In the genomic region with DNA sequence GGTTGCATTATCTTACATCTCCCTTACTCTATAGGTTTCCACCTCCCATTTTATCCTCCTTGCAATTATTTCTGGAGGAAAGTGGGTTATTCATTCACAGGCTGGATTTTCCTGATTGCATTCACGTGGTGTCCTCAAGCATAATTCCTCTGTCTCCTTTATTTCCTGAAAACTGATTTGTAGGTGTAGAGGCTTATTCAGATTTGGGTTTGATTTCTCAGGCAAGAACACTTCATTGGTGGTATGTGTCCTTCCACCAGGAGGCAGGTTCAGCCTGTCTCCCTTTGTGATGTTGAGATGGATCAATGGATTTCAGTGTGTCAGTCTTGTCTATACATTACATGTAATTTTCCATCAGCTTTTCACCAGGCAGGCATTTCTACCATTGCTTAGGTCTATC, we compare ENCODE assay signal across 25 cellular contexts. TPM values are rescaled to one million over a fixed set of nuclear protein-coding genes. Genes with fewer than 3 reads are reported as not detected.
DNase-seq lines count a peak whose midpoint lies in the region; ATAC-seq, FAIRE-seq and TF ChIP-seq lines count a peak whose summit lies in the region.
"Had no signal": no experiment of that assay in that cellular context is flagged by ENCODE, and none has a peak within 500 bp of the region (broad histone marks: within the 10 kb centered on the region; RNA-seq: fewer than 3 reads in every experiment).

No MANE protein-coding gene starts in this region.

- H4K5ac ChIP-seq in H9 (ENCODE audit: insufficient read length, low read depth, low read length), result no peak overlapping the region

- no peak overlapping the region for H3K4me3 Mint-ChIP-seq in H9
- H3K4me3 Mint-ChIP-seq: CD4-positive, CD25-positive, alpha-beta regulatory T cell; natural killer cell treated with Interleukin-12 subunit alpha and Interleukin-12 subunit beta and Interleukin-15 and Interleukin-18, amount 100 ng/mL, for 72 hours had no signal

- H3K4me1 Mint-ChIP-seq in H9, result peaks cover 4% of the 10 kb centered on the region in 2 experiments

- no peak overlapping the region for H2BK5ac ChIP-seq in H9 (ENCODE audit: insufficient read length, low read length)

- no peak overlapping the region for H3K27ac Mint-ChIP-seq in H9
- H3K27ac Mint-ChIP-seq: CD4-positive, CD25-positive, alpha-beta regulatory T cell; natural killer cell treated with Interleukin-12 subunit alpha and Interleukin-12 subunit beta and Interleukin-15 and Interleukin-18, amount 100 ng/mL, for 72 hours had no signal

- H3K36me3 ChIP-seq in A673 (ENCODE audit: insufficient read depth, low read length, poor library complexity, severe bottlenecking) (peaks cover 5% of the 10 kb centered on the region), GM12878 (ENCODE audit: control insufficient read depth in 2 of 2, insufficient read depth in 2 of 2, low read length in 1 of 2) (peaks cover 0 to 1% of the 10 kb centered on the region in 2 experiments; a peak in 2 of 4 replicates)
- H3K36me3 ChIP-seq: uterus had no signal

- no peaks in the 10 kb centered on the region for H3K9me3 ChIP-seq in A673 (ENCODE audit: low read depth, low read length, poor library complexity, severe bottlenecking)
- no peaks in the 10 kb centered on the region for H3K9me3 ChIP-seq in H9 (ENCODE audit: control insufficient read depth, low read depth, low read length)
- no peaks in the 10 kb centered on the region for H3K9me3 ChIP-seq in GM12878 (replicated peaks; ENCODE audit: control insufficient read depth, insufficient read depth, low read length)
- H3K9me3 ChIP-seq: psoas muscle, uterus had no signal

- no peak overlapping the region for H3K23ac ChIP-seq in H9 (ENCODE audit: insufficient read length, low read depth, low read length)

- no peaks in the 10 kb centered on the region for H3K23me2 ChIP-seq in H9 (ENCODE audit: insufficient read length, low read depth, low read length, poor library complexity, severe bottlenecking)

- no peak for TF ChIP-seq POLR2A in GM12878 (IDR thresholded peaks at IDR 0.05; ENCODE audit: low read depth, low read length)

- SMC1A ChIA-PET in GM12878 (lab: Charles Lee; ENCODE audit: uncharacterized antibody, unreplicated experiment), result interaction anchor here (1.3 kb wide), 1 partner anchor 9 kb away, joined by 3 read pairs; no protein-coding TSS in a partner anchor

- H3K4me1 ChIP-seq in A673 (ENCODE audit: insufficient read depth, low read length, poor library complexity, severe bottlenecking) (no peaks in the 10 kb centered on the region), H9 (ENCODE audit: insufficient read depth, low read length) (no peaks in the 10 kb centered on the region), GM12878 (ENCODE audit: control insufficient read depth, insufficient read depth, low read length) (no peaks in the 10 kb centered on the region)
- H3K4me1 ChIP-seq: psoas muscle, uterus had no signal

- in situ Hi-C loops in GM12878 (cut with MboI), result no loop called here

- H3K79me1 ChIP-seq in H9 (ENCODE audit: insufficient read depth, low read depth, low read length, poor library complexity, severe bottlenecking), result no peaks in the 10 kb centered on the region

- H3K9ac ChIP-seq in H9 (ENCODE audit: extremely low read depth, insufficient read length, low read length) (no peak overlapping the region), GM12878 (ENCODE audit: control insufficient read depth, insufficient read depth, low read length) (no peak overlapping the region)

- no peak overlapping the region for H3T11ph ChIP-seq in H9 (ENCODE audit: low read length)

- intact Hi-C loops in A673 (cut with micrococcal nuclease; ENCODE audit: unreplicated experiment) (no loop called here), GM12878 (cut with micrococcal nuclease; ENCODE audit: unreplicated experiment) (no loop called here)

- H3K4me3 ChIP-seq in A673 (ENCODE audit: low read depth, low read length, poor library complexity, severe bottlenecking), result no peak overlapping the region
- H3K4me3 ChIP-seq in GM12878, result no peak overlapping the region
- H3K4me3 ChIP-seq: psoas muscle, uterus had no signal

- H4K20me1 ChIP-seq in H9 (ENCODE audit: control insufficient read depth, insufficient read depth, insufficient read length) (no peaks in the 10 kb centered on the region), GM12878 (ENCODE audit: control insufficient read depth, insufficient read depth) (no peaks in the 10 kb centered on the region)

- TF ChIP-seq EP300 in GM12878 (IDR thresholded peaks at IDR 0.05; ENCODE audit: borderline replicate concordance in 1 of 2, control insufficient read depth in 1 of 2, low read depth in 2 of 2, low read length in 2 of 2), result no peak

- H3K27me3 ChIP-seq in A673 (replicated peaks; ENCODE audit: insufficient read depth, low read depth, low read length, poor library complexity) (no peaks in the 10 kb centered on the region), H9 (ENCODE audit: insufficient read depth, low read length) (no peaks in the 10 kb centered on the region), GM12878 (replicated peaks in 1 of 2; ENCODE audit: control insufficient read depth in 2 of 2, insufficient read depth in 2 of 2, low read length in 1 of 2) (no peaks in the 10 kb centered on the region)
- H3K27me3 ChIP-seq: uterus had no signal

- no peak for FAIRE-seq in GM12878 (lab: Jason Lieb, UNC)

- H3K27ac ChIP-seq in A673 (ENCODE audit: low read depth, low read length, poor library complexity, severe bottlenecking) (no peak overlapping the region), H9 (ENCODE audit: insufficient read length, low read depth, low read length) (no peak overlapping the region), GM12878 (ENCODE audit: control insufficient read depth, insufficient read depth) (no peak overlapping the region)
- H3K27ac ChIP-seq: psoas muscle, uterus had no signal

- CTCF ChIA-PET in A673 (lab: Charles Lee) (no interaction called here), GM12878 (lab: Yijun Ruan, JAX) (interaction anchor here (1.0 to 1.3 kb wide), 3 partner anchors 11 to 186 kb away, joined by 3 to 6 read pairs (median 4); partner anchors contain the start of gene DNPH1)

- TF ChIP-seq RAD21 in GM12878 (IDR thresholded peaks at IDR 0.05; ENCODE audit: insufficient read depth, low read depth, low read length), result peak; percentile 21

- no peak overlapping the region for H2AK5ac ChIP-seq in H9 (ENCODE audit: insufficient read length, low read length)

- no peak overlapping the region for H2BK15ac ChIP-seq in H9 (ENCODE audit: low read depth, low read length)

- H3K9me3 Mint-ChIP-seq in H9, result no peaks in the 10 kb centered on the region
- H3K9me3 Mint-ChIP-seq: CD4-positive, CD25-positive, alpha-beta regulatory T cell; natural killer cell treated with Interleukin-12 subunit alpha and Interleukin-12 subunit beta and Interleukin-15 and Interleukin-18, amount 100 ng/mL, for 72 hours had no signal

- BruUV-seq in A673 (replicated peaks; lab: Mats Ljungman, UMichigan), result no TSS peak
- no TSS peak for BruUV-seq in GM12878 (replicated peaks; lab: Mats Ljungman, UMichigan)

- no peak overlapping the region for H3K14ac ChIP-seq in H9 (ENCODE audit: insufficient read depth, low read length)

- H2BK120ac ChIP-seq in H9 (ENCODE audit: low read depth, low read length, poor library complexity, severe bottlenecking), result no peak overlapping the region

- no peak overlapping the region for H3K4me2 ChIP-seq in H9 (ENCODE audit: insufficient read depth, insufficient read length, low read length)
- H3K4me2 ChIP-seq in GM12878 (ENCODE audit: control insufficient read depth, insufficient read depth), result no peak overlapping the region

- H2AFZ ChIP-seq in H9 (ENCODE audit: low read length), result no peak overlapping the region
- H2AFZ ChIP-seq in GM12878 (ENCODE audit: control insufficient read depth, low read depth, low read length), result no peak overlapping the region

- H3K79me2 ChIP-seq in H9 (ENCODE audit: insufficient read depth, low read length) (no peaks in the 10 kb centered on the region), GM12878 (ENCODE audit: control insufficient read depth, insufficient read depth, low read length) (no peaks in the 10 kb centered on the region)

- H3K36me3 Mint-ChIP-seq in H9 (ENCODE audit: insufficient read depth in 1 of 3, low read depth in 3 of 3), result peaks cover 0 to 2% (median 0%) of the 10 kb centered on the region in 3 experiments; a peak in 1 of 7 replicates

- no peak overlapping the region for H2BK12ac ChIP-seq in H9 (ENCODE audit: insufficient read length, low read depth, low read length)

- TF ChIP-seq CTCF in A673 (conservative IDR thresholded peaks at IDR 0.05; ENCODE audit: low read depth, low read length), result 0 out of 2 replicates have a peak, but pooled peaks have one; percentile 15
- peak; percentile 46; the same call in 2 of the 3 replicates for TF ChIP-seq CTCF in H9 (conservative IDR thresholded peaks at IDR 0.05)
- TF ChIP-seq CTCF in GM12878 (IDR thresholded peaks at IDR 0.05 in 2 of 3, conservative IDR thresholded peaks at IDR 0.05 in 1 of 3; ENCODE audit: control insufficient read depth in 2 of 3, extremely low read depth in 1 of 3, insufficient read depth in 1 of 3, low read depth in 3 of 3, low read length in 3 of 3), result peak in 1 of 3 experiments; percentile 11; a peak in 3 of 6 replicates

- no peak for ATAC-seq in GM12878
- ATAC-seq: natural killer cell treated with Interleukin-12 subunit alpha and Interleukin-12 subunit beta and Interleukin-15 and Interleukin-18, amount 100 ng/mL, for 72 hours; psoas muscle had no signal

- no peak overlapping the region for H3K56ac ChIP-seq in H9 (ENCODE audit: insufficient read length, low read depth, low read length)

- no peak overlapping the region for H2BK20ac ChIP-seq in H9 (ENCODE audit: low read depth, low read length, poor library complexity, severe bottlenecking)

- POLR2A ChIA-PET in A673 (lab: Charles Lee; ENCODE audit: low non-redundant PET) (no interaction called here), GM12878 (lab: Charles Lee) (interaction anchor here (0.5 to 1.4 kb wide), 2 partner anchors 12 to 230 kb away, joined by 3 to 4 read pairs; no protein-coding TSS in a partner anchor)

- peaks cover 2% of the 10 kb centered on the region for H3K27me3 Mint-ChIP-seq in H9 (ENCODE audit: low read depth)
- H3K27me3 Mint-ChIP-seq: CD4-positive, CD25-positive, alpha-beta regulatory T cell; natural killer cell treated with Interleukin-12 subunit alpha and Interleukin-12 subunit beta and Interleukin-15 and Interleukin-18, amount 100 ng/mL, for 72 hours had no signal

- DNase-seq in A673 (ENCODE audit: low spot score) (no peak), H9 (no peak), GM12878 (ENCODE audit: low read depth, low spot score) (no peak), kidney glomerular epithelial cell (lab: John Stamatoyannopoulos, UW) (peak; percentile 1), 8988T (no peak), A172 (ENCODE audit: low spot score) (no peak), DMS53 treated with DMSO at 0.1 percent for 48 hours (lab: John Stamatoyannopoulos, UW; ENCODE audit: unreplicated experiment) (no peak), NCI-H2227 (lab: John Stamatoyannopoulos, UW; ENCODE audit: unreplicated experiment) (no peak)
- DNase-seq: activated CD4-positive, alpha-beta T cell treated with anti-CD3 and anti-CD28 coated beads, Interleukin-2, amount 50 U/mL, for 4 hours; activated naive CD4-positive, alpha-beta T cell; activated T-cell treated with anti-CD3 and anti-CD28 coated beads for 4 hours; hypothalamus; islet precursor cell; NCI-H1092; NCI-H2081; NCI-H510A treated with DMSO at 0.1 percent for 48 hours; psoas muscle; SHP77 treated with DMSO at 0.1 percent for 48 hours; stimulated activated CD8-positive, alpha-beta memory T cell treated with anti-CD3 and anti-CD28 coated beads, Interleukin-4, amount 100 ng/mL, for 48 hours; T-helper 1 cell; uterus had no signal

- WGBS in H9 (ENCODE audit: extremely low coverage, insufficient read length, low lambda C conversion rate), result no CpG with 5 or more reads among the region's 1 CpG
- 100% methylated on average over 1 of the region's 1 CpG for WGBS in GM12878 (ENCODE audit: insufficient coverage, insufficient replicate concordance, low lambda C conversion rate, missing lambda C conversion rate)

- no peak overlapping the region for H4K8ac ChIP-seq in H9 (replicated peaks; ENCODE audit: insufficient read length, low read depth, low read length)

- H4K91ac ChIP-seq in H9 (ENCODE audit: insufficient read length, low read depth, low read length), result no peak overlapping the region

- H3K4ac ChIP-seq in H9 (ENCODE audit: low read depth, low read length), result no peak overlapping the region

- H3K18ac ChIP-seq in H9 (ENCODE audit: insufficient read length, low read depth, low read length), result no peak overlapping the region

- RAD21 ChIA-PET in GM12878 (lab: Charles Lee; ENCODE audit: unreplicated experiment), result no interaction called here

RNA-seq across cellular contexts. Expression of gene DNPH1, which starts 17.3 kb away (rescaled TPM):
- 55.1 and 69.4 TPM in 2 replicates for total RNA-seq in A673 (2021)
- total RNA-seq in H9 (2021), result 47.0 and 56.2 TPM in 2 replicates
- 20.6 and 20.9 TPM in 2 replicates for total RNA-seq in GM12878 (2013; cell fraction: nucleolus; rRNA removed)
- total RNA-seq in GM12878 (2014; rRNA removed), result 125 and 131 TPM in 2 replicates
- total RNA-seq in GM12878 (2014; rRNA removed; fragmentation: Illumina TruSeq; extraction: Trizol), result 29.0 and 35.0 TPM in 2 replicates
- total RNA-seq in GM12878 (2021), result 73.2 and 76.6 TPM in 2 replicates
- polyA plus RNA-seq in GM12878 (2011; ENCODE audit: low read depth), result 28.4 TPM
- 42.9 and 62.2 TPM in 2 replicates for polyA plus RNA-seq in GM12878 (2011; rRNA removed)
- 109 and 151 TPM in 2 replicates for polyA plus RNA-seq in GM12878 (2011; cell fraction: cytosol; rRNA removed)
- polyA plus RNA-seq in GM12878 (2011; cell fraction: nucleus; rRNA removed), result 56.1 and 56.3 TPM in 2 replicates
- polyA plus RNA-seq in GM12878 (2012), result 68.3 and 81.0 TPM in 2 replicates
- polyA plus RNA-seq in GM12878 (2014; fragmentation: Illumina TruSeq; extraction: Trizol), result 6.1 and 16.9 TPM in 2 replicates
- polyA plus RNA-seq in GM12878 (2014; fragmentation: Nextera tagmentation; extraction: Ambion mirVana), result 10 to 100 TPM in 1 of 2 experiments, 1 to 10 TPM in 1; 7.0 to 16.5 TPM
- 136 and 169 TPM in 2 replicates for polyA plus RNA-seq in GM12878 (2014; rRNA removed)
- 100 to 1,000 TPM; 105 to 117 TPM for polyA plus RNA-seq in GM12878 (2016; fragmentation: Nextera tagmentation; extraction: Ambion mirVana)
- polyA minus RNA-seq in GM12878 (2011; rRNA and poly(A)+ RNA removed), result 14.1 and 18.6 TPM in 2 replicates
- 7.9 and 15.9 TPM in 2 replicates for polyA minus RNA-seq in GM12878 (2011; cell fraction: cytosol; rRNA and poly(A)+ RNA removed)
- 10.0 and 12.2 TPM in 2 replicates for polyA minus RNA-seq in GM12878 (2011; cell fraction: nucleus; rRNA and poly(A)+ RNA removed)
- 120 and 173 TPM in 2 replicates for total RNA-seq in A172 (2014; rRNA removed; shearing (Covaris generic))

RNA-seq across cellular contexts. Expression of gene CUL9, which starts 30.0 kb away (rescaled TPM):
- total RNA-seq in A673 (2021), result 38.7 and 50.7 TPM in 2 replicates
- 15.2 and 15.5 TPM in 2 replicates for total RNA-seq in H9 (2021)
- 104 and 120 TPM in 2 replicates for total RNA-seq in GM12878 (2013; cell fraction: nucleolus; rRNA removed)
- total RNA-seq in GM12878 (2014; rRNA removed), result 22.1 and 27.2 TPM in 2 replicates
- 14.2 and 16.4 TPM in 2 replicates for total RNA-seq in GM12878 (2014; rRNA removed; fragmentation: Illumina TruSeq; extraction: Trizol)
- 36.0 and 42.7 TPM in 2 replicates for total RNA-seq in GM12878 (2021)
- 11.5 TPM for polyA plus RNA-seq in GM12878 (2011; ENCODE audit: low read depth)
- 11.0 and 16.2 TPM in 2 replicates for polyA plus RNA-seq in GM12878 (2011; rRNA removed)
- polyA plus RNA-seq in GM12878 (2011; cell fraction: cytosol; rRNA removed), result 16.0 and 18.4 TPM in 2 replicates
- polyA plus RNA-seq in GM12878 (2011; cell fraction: nucleus; rRNA removed), result 180 and 223 TPM in 2 replicates
- polyA plus RNA-seq in GM12878 (2012), result 30.6 and 31.6 TPM in 2 replicates
- polyA plus RNA-seq in GM12878 (2014; fragmentation: Illumina TruSeq; extraction: Trizol), result 12.7 and 16.5 TPM in 2 replicates
- polyA plus RNA-seq in GM12878 (2014; fragmentation: Nextera tagmentation; extraction: Ambion mirVana), result 1 to 10 TPM; 1.2 to 3.9 TPM
- 46.7 and 48.3 TPM in 2 replicates for polyA plus RNA-seq in GM12878 (2014; rRNA removed)
- 10 to 100 TPM; 17.8 to 19.7 TPM for polyA plus RNA-seq in GM12878 (2016; fragmentation: Nextera tagmentation; extraction: Ambion mirVana)
- 14.6 and 23.4 TPM in 2 replicates for polyA minus RNA-seq in GM12878 (2011; rRNA and poly(A)+ RNA removed)
- polyA minus RNA-seq in GM12878 (2011; cell fraction: cytosol; rRNA and poly(A)+ RNA removed), result 4.3 and 8.4 TPM in 2 replicates
- polyA minus RNA-seq in GM12878 (2011; cell fraction: nucleus; rRNA and poly(A)+ RNA removed), result 25.9 and 55.6 TPM in 2 replicates
- 17.5 and 19.6 TPM in 2 replicates for total RNA-seq in A172 (2014; rRNA removed; shearing (Covaris generic))

RNA-seq across cellular contexts. Expression of gene TTBK1, which starts 31.3 kb away (rescaled TPM):
- total RNA-seq in A673 (2021) (not detected in 2 replicates), H9 (2021) (1.3 and 1.6 TPM in 2 replicates), GM12878 (2014; rRNA removed) (under 0.01 TPM in 1 of 2 replicates, not detected in the other), GM12878 (2014; rRNA removed; fragmentation: Illumina TruSeq; extraction: Trizol) (not detected in 2 replicates), GM12878 (2021) (not detected in 2 replicates)
- 0.71 and 0.78 TPM in 2 replicates for total RNA-seq in GM12878 (2013; cell fraction: nucleolus; rRNA removed)
- not detected for polyA plus RNA-seq in GM12878 (2011; ENCODE audit: low read depth)
- polyA plus RNA-seq in GM12878 (2011; rRNA removed) (0.09 and 0.27 TPM in 2 replicates), GM12878 (2014; fragmentation: Illumina TruSeq; extraction: Trizol) (not detected in 2 replicates), GM12878 (2014; fragmentation: Nextera tagmentation; extraction: Ambion mirVana) (not detected), GM12878 (2014; rRNA removed) (0.05 and 0.06 TPM in 2 replicates), GM12878 (2016; fragmentation: Nextera tagmentation; extraction: Ambion mirVana) (not detected)
- polyA plus RNA-seq in GM12878 (2011; cell fraction: cytosol; rRNA removed), result 0.16 and 0.20 TPM in 2 replicates
- polyA plus RNA-seq in GM12878 (2011; cell fraction: nucleus; rRNA removed), result 1.1 and 1.2 TPM in 2 replicates
- 0.04 and 0.08 TPM in 2 replicates for polyA plus RNA-seq in GM12878 (2012)
- 0.22 and 0.41 TPM in 2 replicates for polyA minus RNA-seq in GM12878 (2011; rRNA and poly(A)+ RNA removed)
- polyA minus RNA-seq in GM12878 (2011; cell fraction: cytosol; rRNA and poly(A)+ RNA removed), result 0.21 TPM in 1 of 2 replicates, not detected in the other
- 0.29 and 0.48 TPM in 2 replicates for polyA minus RNA-seq in GM12878 (2011; cell fraction: nucleus; rRNA and poly(A)+ RNA removed)
- total RNA-seq in A172 (2014; rRNA removed; shearing (Covaris generic)), result not detected in 2 replicates
- total RNA-seq: fibroblast of villous mesenchyme, psoas muscle, subcutaneous adipose tissue had no signal
- polyA plus RNA-seq: CD4-positive, CD25-positive, alpha-beta regulatory T cell had no signal

RNA-seq across cellular contexts. Expression of gene SRF, which starts 40.9 kb away (rescaled TPM):
- total RNA-seq in A673 (2021) (28.7 and 33.2 TPM in 2 replicates), H9 (2021) (57.5 and 59.7 TPM in 2 replicates), GM12878 (2014; rRNA removed) (30.5 and 37.3 TPM in 2 replicates), GM12878 (2014; rRNA removed; fragmentation: Illumina TruSeq; extraction: Trizol) (19.8 and 22.9 TPM in 2 replicates), GM12878 (2021) (53.4 and 56.3 TPM in 2 replicates)
- total RNA-seq in GM12878 (2013; cell fraction: nucleolus; rRNA removed), result 10.5 and 11.4 TPM in 2 replicates
- 19.1 TPM for polyA plus RNA-seq in GM12878 (2011; ENCODE audit: low read depth)
- polyA plus RNA-seq in GM12878 (2011; rRNA removed) (21.9 and 41.4 TPM in 2 replicates), GM12878 (2014; fragmentation: Illumina TruSeq; extraction: Trizol) (26.8 and 33.5 TPM in 2 replicates), GM12878 (2014; fragmentation: Nextera tagmentation; extraction: Ambion mirVana) (1 to 10 TPM; 4.1 to 8.3 TPM), GM12878 (2014; rRNA removed) (48.1 and 54.3 TPM in 2 replicates), GM12878 (2016; fragmentation: Nextera tagmentation; extraction: Ambion mirVana) (1 to 10 TPM; 2.3 to 4.4 TPM)
- polyA plus RNA-seq in GM12878 (2011; cell fraction: cytosol; rRNA removed), result 50.6 and 71.6 TPM in 2 replicates
- polyA plus RNA-seq in GM12878 (2011; cell fraction: nucleus; rRNA removed), result 51.2 and 65.0 TPM in 2 replicates
- 27.9 and 45.2 TPM in 2 replicates for polyA plus RNA-seq in GM12878 (2012)
- polyA minus RNA-seq in GM12878 (2011; rRNA and poly(A)+ RNA removed), result 47.3 and 65.9 TPM in 2 replicates
- 24.1 and 27.1 TPM in 2 replicates for polyA minus RNA-seq in GM12878 (2011; cell fraction: cytosol; rRNA and poly(A)+ RNA removed)
- 10.2 and 18.4 TPM in 2 replicates for polyA minus RNA-seq in GM12878 (2011; cell fraction: nucleus; rRNA and poly(A)+ RNA removed)
- total RNA-seq in A172 (2014; rRNA removed; shearing (Covaris generic)), result 15.7 and 18.0 TPM in 2 replicates
